ENCODE assay signal across 7 cellular contexts in the genomic region with DNA sequence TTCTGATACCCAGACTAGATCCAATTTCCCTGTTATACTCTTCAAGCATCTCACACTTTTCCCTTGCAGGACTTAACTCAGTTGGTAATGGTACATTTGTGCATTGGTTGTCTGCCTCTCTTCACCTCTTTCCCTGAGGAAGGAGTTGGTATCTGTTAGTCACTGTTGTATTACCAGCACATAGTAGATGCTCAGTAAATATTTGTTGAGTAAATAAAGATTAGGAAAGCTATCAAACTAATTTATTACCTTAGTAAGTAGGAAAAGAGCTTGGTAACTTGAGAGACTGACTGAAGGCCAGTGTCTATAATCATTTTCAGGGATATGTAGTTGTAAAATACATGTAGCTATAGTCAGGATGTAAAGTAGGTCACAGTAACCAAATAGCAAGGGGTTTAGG. TPM values are rescaled to one million over a fixed set of nuclear protein-coding genes. Genes with fewer than 3 reads are reported as not detected.
"Had no signal": no experiment of that assay in that cellular context is flagged by ENCODE, and none has a peak within 500 bp of the region (broad histone marks: within the 10 kb centered on the region; RNA-seq: fewer than 3 reads in every experiment).

No MANE protein-coding gene starts in this region.

RNA-seq across cellular contexts. Expression of gene FBXW10, which starts 53.0 kb away (rescaled TPM):
- total RNA-seq: chondrocyte, colonic mucosa, dermis microvascular lymphatic vessel endothelial cell, endodermal cell, glomerular endothelial cell, kidney epithelial cell, mononuclear cell had no signal
